Comparison of ENCODE assay signal across 19 cellular contexts in genomic region chr4:7425171-7425570, GRCh38. TPM values are rescaled to one million over a fixed set of nuclear protein-coding genes. Genes with fewer than 3 reads are reported as not detected.
DNase-seq lines count a peak whose midpoint lies in the region; ATAC-seq and TF ChIP-seq lines count a peak whose summit lies in the region.
"Had no signal": no experiment of that assay in that cellular context is flagged by ENCODE, and none has a peak within 500 bp of the region (broad histone marks: within the 10 kb centered on the region; RNA-seq: fewer than 3 reads in every experiment).

No MANE protein-coding gene starts in this region.

- DNase-seq in Right ventricle myocardium inferior (ENCODE audit: missing footprints) (peak; percentile 22), heart right ventricle (no peak), activated B cell treated with CpG ODN at 0.5 μM for 24 hours (peak; percentile 8), nephron progenitor cell (no peak), type B pancreatic cell (ENCODE audit: extremely low spot score, unreplicated experiment) (peak; percentile 67)
- DNase-seq: activated CD4-positive, alpha-beta T cell treated with anti-CD3 and anti-CD28 coated beads, Interleukin-2, amount 10 ng/mL, durations not matched to agents 7 days and 5 days; glutamatergic neuron; Karpas-422; NCI-H1694; NCI-H748 treated with DMSO at 0.1 percent for 48 hours; stimulated activated CD4-positive, alpha-beta T cell treated with anti-CD3 and anti-CD28 coated beads, Interleukin-1b, Interleukin-23, amount 100 ng/mL, for 48 hours had no signal

- WGBS in heart right ventricle, 2 donors = 85 to 86% methylated on average over 15 of the region's 15 CpGs

- H3K27ac ChIP-seq in heart right ventricle = no peak overlapping the region
- H3K27ac ChIP-seq: ascending aorta, dorsolateral prefrontal cortex had no signal

- H3K9me3 Mint-ChIP-seq in activated B cell treated with CpG ODN at 0.5 μM for 24 hours (no peaks in the 10 kb centered on the region), nephron progenitor cell (no peaks in the 10 kb centered on the region), type B pancreatic cell (no peaks in the 10 kb centered on the region)
- H3K9me3 Mint-ChIP-seq: activated CD4-positive, alpha-beta T cell treated with anti-CD3 and anti-CD28 coated beads, Interleukin-2, amount 10 ng/mL, durations not matched to agents 7 days and 5 days; activated naive CD4-positive, alpha-beta T cell treated with anti-CD3 and anti-CD28 coated beads, Interleukin-2, amount 50 U/mL, for 24 hours; central memory CD8-positive, alpha-beta T cell had no signal

- no peaks in the 10 kb centered on the region for H3K9me3 ChIP-seq in heart right ventricle
- H3K9me3 ChIP-seq: ascending aorta had no signal

- no peak for ATAC-seq in Right ventricle myocardium inferior
- no peak for ATAC-seq in heart right ventricle
- no peak for ATAC-seq in activated B cell treated with CpG ODN at 0.5 μM for 24 hours (ENCODE audit: low read depth)
- no peak for ATAC-seq in GM19467 (IDR thresholded peaks at IDR 0.05; ENCODE audit: unreplicated experiment)
- ATAC-seq in GM21737 (IDR thresholded peaks at IDR 0.05; ENCODE audit: unreplicated experiment) = no peak
- ATAC-seq: GM12878; naive thymus-derived CD8-positive, alpha-beta T cell had no signal

- H3K27me3 Mint-ChIP-seq in activated B cell treated with CpG ODN at 0.5 μM for 24 hours = no peaks in the 10 kb centered on the region
- H3K27me3 Mint-ChIP-seq in nephron progenitor cell (ENCODE audit: low read depth, poor library complexity) = peaks cover 12% of the 10 kb centered on the region
- no peaks in the 10 kb centered on the region for H3K27me3 Mint-ChIP-seq in type B pancreatic cell
- H3K27me3 Mint-ChIP-seq: activated CD4-positive, alpha-beta T cell treated with anti-CD3 and anti-CD28 coated beads, Interleukin-2, amount 10 ng/mL, durations not matched to agents 7 days and 5 days had no signal

- POLR2A ChIA-PET in activated B cell treated with CpG ODN at 0.5 μM for 24 hours (lab: Charles Lee) = no interaction called here

- H3K27ac Mint-ChIP-seq in activated B cell treated with CpG ODN at 0.5 μM for 24 hours (no peak overlapping the region), nephron progenitor cell (peak overlapping the region; percentile 50), type B pancreatic cell (no peak overlapping the region)
- H3K27ac Mint-ChIP-seq: activated CD4-positive, alpha-beta T cell treated with anti-CD3 and anti-CD28 coated beads, Interleukin-2, amount 10 ng/mL, durations not matched to agents 7 days and 5 days; activated naive CD4-positive, alpha-beta T cell treated with anti-CD3 and anti-CD28 coated beads, Interleukin-2, amount 50 U/mL, for 24 hours; naive thymus-derived CD8-positive, alpha-beta T cell had no signal

- H3K4me3 ChIP-seq in heart right ventricle = no peak overlapping the region
- H3K4me3 ChIP-seq: ascending aorta, dorsolateral prefrontal cortex, GM12878 had no signal

- no peaks in the 10 kb centered on the region for H3K4me1 Mint-ChIP-seq in activated B cell treated with CpG ODN at 0.5 μM for 24 hours
- peaks cover 59% of the 10 kb centered on the region for H3K4me1 Mint-ChIP-seq in nephron progenitor cell
- H3K4me1 Mint-ChIP-seq in type B pancreatic cell (ENCODE audit: unreplicated experiment) = peaks cover 20% of the 10 kb centered on the region
- H3K4me1 Mint-ChIP-seq: activated CD4-positive, alpha-beta T cell treated with anti-CD3 and anti-CD28 coated beads, Interleukin-2, amount 10 ng/mL, durations not matched to agents 7 days and 5 days; activated naive CD4-positive, alpha-beta T cell treated with anti-CD3 and anti-CD28 coated beads, Interleukin-2, amount 50 U/mL, for 24 hours; central memory CD8-positive, alpha-beta T cell had no signal

- no peaks in the 10 kb centered on the region for H3K36me3 ChIP-seq in heart right ventricle
- H3K36me3 ChIP-seq: ascending aorta had no signal

- TF ChIP-seq CTCF in heart right ventricle (IDR thresholded peaks at IDR 0.05) = no peak
- no peak for TF ChIP-seq CTCF in activated B cell treated with CpG ODN at 0.5 μM for 24 hours (IDR thresholded peaks at IDR 0.05)
- no peak for TF ChIP-seq CTCF in nephron progenitor cell (IDR thresholded peaks at IDR 0.05)
- no peak for TF ChIP-seq CTCF in type B pancreatic cell (conservative IDR thresholded peaks at IDR 0.05)

- CTCF ChIA-PET in activated B cell treated with CpG ODN at 0.5 μM for 24 hours (lab: Charles Lee) = no interaction called here

- H3K4me1 ChIP-seq in heart right ventricle = no peaks in the 10 kb centered on the region
- H3K4me1 ChIP-seq: ascending aorta had no signal

- intact Hi-C loops in Right ventricle myocardium inferior (cut with DNase I) (no loop called here), heart right ventricle (cut with DNase I) (no loop called here), activated B cell treated with CpG ODN at 0.5 μM for 24 hours (cut with micrococcal nuclease) (no loop called here)

- H3K4me3 Mint-ChIP-seq in activated B cell treated with CpG ODN at 0.5 μM for 24 hours = no peak overlapping the region
- H3K4me3 Mint-ChIP-seq in nephron progenitor cell = no peak overlapping the region
- no peak overlapping the region for H3K4me3 Mint-ChIP-seq in type B pancreatic cell
- H3K4me3 Mint-ChIP-seq: activated CD4-positive, alpha-beta T cell treated with anti-CD3 and anti-CD28 coated beads, Interleukin-2, amount 10 ng/mL, durations not matched to agents 7 days and 5 days; activated naive CD4-positive, alpha-beta T cell treated with anti-CD3 and anti-CD28 coated beads, Interleukin-2, amount 50 U/mL, for 24 hours; central memory CD8-positive, alpha-beta T cell; naive thymus-derived CD8-positive, alpha-beta T cell had no signal

- no peaks in the 10 kb centered on the region for H3K36me3 Mint-ChIP-seq in activated B cell treated with CpG ODN at 0.5 μM for 24 hours (ENCODE audit: low read depth)
- H3K36me3 Mint-ChIP-seq in nephron progenitor cell (ENCODE audit: low read depth) = no peaks in the 10 kb centered on the region
- H3K36me3 Mint-ChIP-seq in type B pancreatic cell = no peaks in the 10 kb centered on the region
- H3K36me3 Mint-ChIP-seq: activated naive CD4-positive, alpha-beta T cell treated with anti-CD3 and anti-CD28 coated beads, Interleukin-2, amount 50 U/mL, for 24 hours; naive thymus-derived CD8-positive, alpha-beta T cell had no signal

- H3K27me3 ChIP-seq in heart right ventricle = no peaks in the 10 kb centered on the region
- H3K27me3 ChIP-seq: ascending aorta, dorsolateral prefrontal cortex had no signal

RNA-seq across cellular contexts. Expression of gene PSAPL1, which starts 9.6 kb away (rescaled TPM):
- not detected for total RNA-seq in Right ventricle myocardium inferior
- total RNA-seq in heart right ventricle = under 1 TPM in 1 of 10 donors, not detected in 9; 0.05 TPM
- polyA plus RNA-seq in heart right ventricle = not detected
- total RNA-seq in activated B cell treated with CpG ODN at 0.5 μM for 24 hours = not detected in 2 replicates
- total RNA-seq in type B pancreatic cell (ENCODE audit: low replicate concordance) = 1.2 and 1.3 TPM in 2 replicates
- total RNA-seq: activated CD4-positive, alpha-beta T cell treated with anti-CD3 and anti-CD28 coated beads, Interleukin-2, amount 10 ng/mL, durations not matched to agents 7 days and 5 days; ascending aorta; dorsolateral prefrontal cortex; GM12878; naive thymus-derived CD8-positive, alpha-beta T cell had no signal
- polyA plus RNA-seq: GM12878; naive thymus-derived CD8-positive, alpha-beta T cell had no signal

Comparison
In these comparisons a context has a peak if more than half of its experiments do, and no peak if none do; other contexts are left out.
1. DNase-seq: peak in Right ventricle myocardium inferior (single experiment), activated B cell treated with CpG ODN at 0.5 μM for 24 hours (single experiment) and type B pancreatic cell (single experiment); none in heart right ventricle (0 of 2) and nephron progenitor cell (single experiment).